ENCODE assay signal across 17 cellular contexts in the genomic region with DNA sequence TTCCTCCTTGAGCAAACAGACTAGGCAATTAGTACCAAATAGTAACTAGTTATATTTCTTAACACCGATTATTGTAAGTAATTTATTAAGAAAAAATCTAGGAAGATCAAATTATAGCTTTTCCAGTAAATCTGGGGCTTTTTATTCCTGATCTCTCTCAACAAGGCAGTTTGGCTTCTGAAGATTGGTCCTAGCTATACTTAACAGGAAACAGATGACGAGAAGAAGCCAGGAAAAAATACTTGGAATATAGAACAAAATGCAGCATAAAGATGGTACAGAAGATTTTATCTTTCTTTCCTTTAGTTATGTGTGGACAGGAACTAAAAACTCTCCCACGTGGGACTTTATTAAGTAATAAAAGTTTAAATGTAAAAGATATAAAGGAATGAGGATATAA. TPM values are rescaled to one million over a fixed set of nuclear protein-coding genes. Genes with fewer than 3 reads are reported as not detected.
"Had no signal": no experiment of that assay in that cellular context is flagged by ENCODE, and none has a peak within 500 bp of the region (broad histone marks: within the 10 kb centered on the region; RNA-seq: fewer than 3 reads in every experiment).

No MANE protein-coding gene starts in this region.

- DNase-seq: activated CD4-positive, alpha-beta T cell treated with anti-CD3 and anti-CD28 coated beads for 36 hours; activated CD8-positive, alpha-beta memory T cell treated with anti-CD3 and anti-CD28 coated beads, Interleukin-2, amount 50 U/mL, for 48 hours; activated CD8-positive, alpha-beta T cell treated with anti-CD3 and anti-CD28 coated beads for 36 hours; activated naive CD4-positive, alpha-beta T cell treated with anti-CD3 and anti-CD28 coated beads for 36 hours; central memory CD4-positive, alpha-beta T cell; cortex of kidney; glutamatergic neuron; left colon; midbrain; naive thymus-derived CD8-positive, alpha-beta T cell; occipital lobe; stimulated activated CD4-positive, alpha-beta T cell treated with anti-CD3 and anti-CD28 coated beads, Interleukin-12 subunit alpha, Interleukin-12 subunit beta, amount 100 ng/mL, for 4 hours; stimulated activated naive CD4-positive, alpha-beta T cell; T-helper 1 cell had no signal

- H3K4me3 Mint-ChIP-seq: activated CD4-positive, alpha-beta T cell treated with anti-CD3 and anti-CD28 coated beads for 36 hours; activated CD8-positive, alpha-beta T cell treated with anti-CD3 and anti-CD28 coated beads for 36 hours; activated naive CD4-positive, alpha-beta T cell treated with anti-CD3 and anti-CD28 coated beads for 36 hours; naive thymus-derived CD8-positive, alpha-beta T cell had no signal

- ATAC-seq: activated CD4-positive, alpha-beta T cell treated with anti-CD3 and anti-CD28 coated beads for 36 hours; activated CD8-positive, alpha-beta T cell treated with anti-CD3 and anti-CD28 coated beads for 36 hours; naive thymus-derived CD8-positive, alpha-beta T cell; sciatic nerve had no signal

- H3K4me3 ChIP-seq: lung had no signal

- H3K9me3 Mint-ChIP-seq: activated CD8-positive, alpha-beta T cell treated with anti-CD3 and anti-CD28 coated beads for 36 hours; activated naive CD4-positive, alpha-beta T cell treated with anti-CD3 and anti-CD28 coated beads for 36 hours; naive thymus-derived CD8-positive, alpha-beta T cell had no signal

- H3K27ac Mint-ChIP-seq: activated CD8-positive, alpha-beta T cell treated with anti-CD3 and anti-CD28 coated beads for 36 hours; activated naive CD4-positive, alpha-beta T cell treated with anti-CD3 and anti-CD28 coated beads for 36 hours; naive thymus-derived CD8-positive, alpha-beta T cell had no signal

- H3K27ac ChIP-seq: VCaP had no signal

RNA-seq across cellular contexts. Expression of gene B3GNT5, which starts 8.1 kb away (rescaled TPM):
- total RNA-seq: naive thymus-derived CD8-positive, alpha-beta T cell had no signal
- polyA plus RNA-seq: naive thymus-derived CD8-positive, alpha-beta T cell had no signal
